Comparison of ENCODE assay signal across 10 cellular contexts in the genomic region with DNA sequence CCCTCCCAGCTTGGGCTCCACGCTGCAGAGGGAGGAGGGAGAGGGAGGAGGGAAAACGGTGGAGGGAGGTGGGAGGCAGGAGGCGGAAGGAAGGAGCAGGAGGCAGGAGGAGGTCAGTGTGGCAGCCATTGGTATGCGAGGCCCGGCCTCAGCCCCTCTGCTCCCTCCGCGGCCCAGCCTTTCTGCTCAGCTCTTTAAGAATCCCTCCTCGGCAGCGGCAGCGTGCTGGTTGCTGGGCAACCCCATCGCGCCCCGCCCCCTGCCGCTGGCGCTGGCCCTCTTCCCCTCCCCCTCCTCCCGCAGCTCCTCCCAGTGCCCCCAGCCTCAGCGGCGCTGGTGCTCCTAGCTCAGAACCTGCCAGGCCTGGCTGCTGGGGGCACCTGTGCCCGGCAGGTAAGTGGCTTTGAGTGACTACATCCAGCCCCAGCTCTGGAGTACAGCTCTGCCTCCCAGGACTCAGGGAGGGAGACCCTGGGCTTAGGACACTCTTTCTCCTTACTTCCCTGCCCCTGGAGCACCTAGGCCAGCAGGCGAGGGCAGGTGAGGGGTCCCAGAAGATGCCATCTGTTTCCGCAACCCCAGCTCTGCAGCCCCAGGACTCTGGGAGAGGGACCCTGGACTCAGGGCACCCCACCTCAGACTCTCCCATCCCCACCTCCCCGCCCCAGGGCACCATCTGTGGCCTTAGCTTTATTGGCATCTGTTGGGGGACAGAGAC. TPM values are rescaled to one million over a fixed set of nuclear protein-coding genes. Genes with fewer than 3 reads are reported as not detected.
DNase-seq lines count a peak whose midpoint lies in the region; ATAC-seq, FAIRE-seq and TF ChIP-seq lines count a peak whose summit lies in the region.
"Had no signal": no experiment of that assay in that cellular context is flagged by ENCODE, and none has a peak within 500 bp of the region (broad histone marks: within the 10 kb centered on the region; RNA-seq: fewer than 3 reads in every experiment).

No MANE protein-coding gene starts in this region.

- intact Hi-C loops in kidney (cut with DNase I) = no loop called here

- TF ChIP-seq CTCF in WERI-Rb-1 (IDR thresholded peaks at IDR 0.05; ENCODE audit: low read depth, low read length) (no peak), kidney (IDR thresholded peaks at IDR 0.05; ENCODE audit: borderline replicate concordance, extremely low read depth, insufficient read depth) (no peak)

- H3K9me3 ChIP-seq in WERI-Rb-1 (ENCODE audit: severe bottlenecking) = no peaks in the 10 kb centered on the region
- no peaks in the 10 kb centered on the region for H3K9me3 ChIP-seq in kidney (ENCODE audit: control insufficient read depth in 1 of 2, low read length in 2 of 2)
- H3K9me3 ChIP-seq: adrenal gland had no signal

- DNase-seq in GM03348 (ENCODE audit: low spot score) = peak; percentile 33
- DNase-seq in NCI-H1105 treated with DMSO at 0.1 percent for 48 hours (lab: John Stamatoyannopoulos, UW) = peak; percentile 78
- DNase-seq in WERI-Rb-1 = peak; percentile 72
- peak; percentile 95 for DNase-seq in mesendoderm
- no peak for DNase-seq in putamen (ENCODE audit: low spot score)
- no peak for DNase-seq in kidney
- DNase-seq: adrenal gland, T-helper 9 cell had no signal

- no peak overlapping the region for H4K8ac ChIP-seq in mesendoderm (ENCODE audit: low read depth, low read length)

- no peak overlapping the region for H2BK5ac ChIP-seq in mesendoderm (ENCODE audit: low read length)

- no peak overlapping the region for H2BK15ac ChIP-seq in mesendoderm (replicated peaks; ENCODE audit: low read depth)

- peaks cover 10% of the 10 kb centered on the region for H3K4me1 ChIP-seq in mesendoderm (ENCODE audit: control insufficient read depth, low read depth, low read length)
- H3K4me1 ChIP-seq in kidney (ENCODE audit: control insufficient read depth in 1 of 2, insufficient read depth in 1 of 2, low read depth in 1 of 2, low read length in 2 of 2) = peaks cover 0 to 11% of the 10 kb centered on the region in 2 donors
- H3K4me1 ChIP-seq: adrenal gland had no signal

- peak overlapping the region; percentile 52 for H3K18ac ChIP-seq in mesendoderm (ENCODE audit: low read length)

- H3K23ac ChIP-seq in mesendoderm (ENCODE audit: low read length) = peak overlapping the region; percentile 66

- ATAC-seq in GM18868 (IDR thresholded peaks at IDR 0.05; ENCODE audit: unreplicated experiment) = no peak

- H3K9ac ChIP-seq in mesendoderm (ENCODE audit: low read length) (peak overlapping the region; percentile 67), kidney (ENCODE audit: low read length in 2 of 2) (no peak overlapping the region)

- no peak for FAIRE-seq in kidney (lab: Jason Lieb, UNC)

- no peak overlapping the region for H2AK5ac ChIP-seq in mesendoderm (ENCODE audit: low read length)

- no peak overlapping the region for H2BK120ac ChIP-seq in mesendoderm (ENCODE audit: low read depth, low read length)

- no peaks in the 10 kb centered on the region for H3K79me2 ChIP-seq in mesendoderm (ENCODE audit: control insufficient read depth, insufficient read depth, low read length)

- no peaks in the 10 kb centered on the region for H3K79me1 ChIP-seq in mesendoderm (ENCODE audit: low read length)

- no peak overlapping the region for H3K4me2 ChIP-seq in mesendoderm (ENCODE audit: low read length)

- H3K4ac ChIP-seq in mesendoderm (ENCODE audit: low read depth, low read length) = no peak overlapping the region

- peak overlapping the region; percentile 91 for H3K56ac ChIP-seq in mesendoderm (ENCODE audit: low read length)

- no peak overlapping the region for H4K5ac ChIP-seq in mesendoderm (ENCODE audit: low read length)

- no peak overlapping the region for H3K27ac ChIP-seq in WERI-Rb-1
- H3K27ac ChIP-seq in mesendoderm (ENCODE audit: low read depth, low read length) = no peak overlapping the region
- H3K27ac ChIP-seq in kidney (ENCODE audit: low read depth in 2 of 2, low read length in 2 of 2) = no peak overlapping the region
- H3K27ac ChIP-seq: adrenal gland had no signal

- H3K4me3 ChIP-seq in WERI-Rb-1 (ENCODE audit: low read depth, low read length) (no peak overlapping the region), mesendoderm (ENCODE audit: low read length) (no peak overlapping the region), kidney (ENCODE audit: low read length in 2 of 2) (no peak overlapping the region)

- H3K36me3 ChIP-seq in WERI-Rb-1 = no peaks in the 10 kb centered on the region
- H3K36me3 ChIP-seq in mesendoderm (ENCODE audit: control insufficient read depth, insufficient read depth, low read length) = no peaks in the 10 kb centered on the region
- H3K36me3 ChIP-seq in kidney (ENCODE audit: control insufficient read depth in 1 of 2, insufficient read depth in 2 of 2, low read length in 2 of 2) = no peaks in the 10 kb centered on the region
- H3K36me3 ChIP-seq: adrenal gland had no signal

- no CpG with 5 or more reads among the region's 22 CpGs for WGBS in mesendoderm (ENCODE audit: extremely low coverage, insufficient coverage, low lambda C conversion rate)

- H3K27me3 ChIP-seq in WERI-Rb-1 (ENCODE audit: insufficient read depth, low read depth, severe bottlenecking) = no peaks in the 10 kb centered on the region
- no peaks in the 10 kb centered on the region for H3K27me3 ChIP-seq in mesendoderm (ENCODE audit: insufficient read depth, low read length, poor library complexity)
- H3K27me3 ChIP-seq: adrenal gland had no signal

RNA-seq across cellular contexts. Expression of gene FLRT1, which starts 7.2 kb away (rescaled TPM):
- polyA plus RNA-seq in mesendoderm (2013, experiment 1 of 2) = 0.03 TPM
- polyA plus RNA-seq in mesendoderm (2013, experiment 2 of 2) = 0.03 TPM
- 0.66 TPM for total RNA-seq in kidney
- 1.5 TPM for polyA plus RNA-seq in kidney (ENCODE audit: insufficient read depth, low read depth, low replicate concordance)
- total RNA-seq: myocyte had no signal

RNA-seq across cellular contexts. Expression of gene OTUB1, which starts 42.3 kb away (rescaled TPM):
- polyA plus RNA-seq in mesendoderm (2013, experiment 1 of 2) = 82.6 TPM
- 80.4 TPM for polyA plus RNA-seq in mesendoderm (2013, experiment 2 of 2)
- 69.0 TPM for total RNA-seq in kidney
- 118 TPM for polyA plus RNA-seq in kidney (ENCODE audit: insufficient read depth, low read depth, low replicate concordance)

RNA-seq across cellular contexts. Expression of gene COX8A, which starts 54.1 kb away (rescaled TPM):
- 485 TPM for polyA plus RNA-seq in mesendoderm (2013, experiment 1 of 2)
- polyA plus RNA-seq in mesendoderm (2013, experiment 2 of 2) = 460 TPM
- 320 TPM for total RNA-seq in kidney
- polyA plus RNA-seq in kidney (ENCODE audit: insufficient read depth, low read depth, low replicate concordance) = 2,092 TPM

Comparison
In these comparisons a context has a peak if more than half of its experiments do, and no peak if none do; other contexts are left out.
1. DNase-seq: peak in GM03348 (single experiment), NCI-H1105 treated with DMSO at 0.1 percent for 48 hours (single experiment), WERI-Rb-1 (single experiment) and mesendoderm (single experiment); none in putamen (single experiment) and kidney (single experiment).